Comparison of ENCODE assay signal across 12 cellular contexts in genomic region chr14:31283568-31284252, GRCh38.
DNase-seq lines count a peak whose midpoint lies in the region; ATAC-seq and TF ChIP-seq lines count a peak whose summit lies in the region.
"Had no signal": no experiment of that assay in that cellular context is flagged by ENCODE, and none has a peak within 500 bp of the region (broad histone marks: within the 10 kb centered on the region; RNA-seq: fewer than 3 reads in every experiment).

No MANE protein-coding gene starts in this region.

- H3K36me3 ChIP-seq in ACC112 (ENCODE audit: insufficient read depth, low read length) (no peaks in the 10 kb centered on the region), ovary (no peaks in the 10 kb centered on the region)
- H3K36me3 ChIP-seq in effector memory CD4-positive, alpha-beta T cell (ENCODE audit: control insufficient read depth, insufficient read depth, low read length), result no peaks in the 10 kb centered on the region
- H3K36me3 ChIP-seq: BLaER1, brain microvascular endothelial cell had no signal

- H3K27me3 Mint-ChIP-seq in activated naive CD8-positive, alpha-beta T cell treated with anti-CD3 and anti-CD28 coated beads, Interleukin-2, amount 10 ng/mL, durations not matched to agents 7 days and 5 days, result no peaks in the 10 kb centered on the region

- whole genome bisulfite sequencing in ovary, 3 donors, result 25 to 46% (median 27%) methylated on average over 3 of the region's 3 CpGs

- intact Hi-C loops in ovary (cut with DNase I), result no loop called here
- intact Hi-C loops in Right ventricle myocardium superior (cut with DNase I), result no loop called here

- no peak for TF ChIP-seq POLR2A in ovary (IDR thresholded peaks at IDR 0.05)

- H2AFZ ChIP-seq in ACC112 (ENCODE audit: low read length, unreplicated experiment), result peak overlapping the region; percentile 90

- H3K9me3 Mint-ChIP-seq in activated naive CD8-positive, alpha-beta T cell treated with anti-CD3 and anti-CD28 coated beads, Interleukin-2, amount 10 ng/mL, durations not matched to agents 7 days and 5 days, result peaks cover 8% of the 10 kb centered on the region

- H3K4me1 ChIP-seq in ACC112 (ENCODE audit: control insufficient read depth, insufficient read depth, low read length, unreplicated experiment) (peaks cover 8% of the 10 kb centered on the region), ovary (ENCODE audit: insufficient read depth) (no peaks in the 10 kb centered on the region)
- no peaks in the 10 kb centered on the region for H3K4me1 ChIP-seq in effector memory CD4-positive, alpha-beta T cell (ENCODE audit: control insufficient read depth, insufficient read depth, low read length, poor library complexity, severe bottlenecking)
- H3K4me1 ChIP-seq: BLaER1 had no signal

- peak; percentile 73 for ATAC-seq in GM19463 (IDR thresholded peaks at IDR 0.05; ENCODE audit: unreplicated experiment)
- ATAC-seq in HG03378 (IDR thresholded peaks at IDR 0.05; ENCODE audit: unreplicated experiment), result peak; percentile 81
- no peak for ATAC-seq in activated naive CD8-positive, alpha-beta T cell treated with anti-CD3 and anti-CD28 coated beads, Interleukin-2, amount 10 ng/mL, durations not matched to agents 7 days and 5 days (ENCODE audit: low read depth)
- no peak for ATAC-seq in Right ventricle myocardium superior (ENCODE audit: poor library complexity)

- H3K27me3 ChIP-seq in ACC112 (ENCODE audit: insufficient read depth, low read length) (no peaks in the 10 kb centered on the region), ovary (no peaks in the 10 kb centered on the region)
- H3K27me3 ChIP-seq in effector memory CD4-positive, alpha-beta T cell (replicated peaks; ENCODE audit: control insufficient read depth, insufficient read depth, low read length, poor library complexity, severe bottlenecking), result no peaks in the 10 kb centered on the region
- H3K27me3 ChIP-seq: BLaER1, brain microvascular endothelial cell had no signal

- no peak for TF ChIP-seq CTCF in ovary (IDR thresholded peaks at IDR 0.05)

- no peaks in the 10 kb centered on the region for H3K9me3 ChIP-seq in ovary
- H3K9me3 ChIP-seq in effector memory CD4-positive, alpha-beta T cell (ENCODE audit: control insufficient read depth, low read length), result no peaks in the 10 kb centered on the region

- no peaks in the 10 kb centered on the region for H3K36me3 Mint-ChIP-seq in activated naive CD8-positive, alpha-beta T cell treated with anti-CD3 and anti-CD28 coated beads, Interleukin-2, amount 10 ng/mL, durations not matched to agents 7 days and 5 days

- H3K4me3 ChIP-seq in ACC112 (ENCODE audit: low read depth, low read length) (no peak overlapping the region), ovary (no peak overlapping the region)
- no peak overlapping the region for H3K4me3 ChIP-seq in effector memory CD4-positive, alpha-beta T cell (ENCODE audit: insufficient read depth, low read depth, low read length, poor library complexity, severe bottlenecking)
- H3K4me3 ChIP-seq: BLaER1 had no signal

- H3K4me3 Mint-ChIP-seq in activated naive CD8-positive, alpha-beta T cell treated with anti-CD3 and anti-CD28 coated beads, Interleukin-2, amount 10 ng/mL, durations not matched to agents 7 days and 5 days, result peak overlapping the region; percentile 14

- DNase-seq in activated naive CD8-positive, alpha-beta T cell treated with anti-CD3 and anti-CD28 coated beads, Interleukin-2, amount 10 ng/mL, durations not matched to agents 7 days and 5 days, result no peak
- no peak for DNase-seq in ovary
- no peak for DNase-seq in effector memory CD4-positive, alpha-beta T cell
- DNase-seq in Right ventricle myocardium superior, result no peak
- no peak for DNase-seq in NCI-H1105 treated with DMSO at 0.1 percent for 48 hours (lab: John Stamatoyannopoulos, UW)
- DNase-seq: brain microvascular endothelial cell; NCI-H1105; stimulated activated naive CD4-positive, alpha-beta T cell treated with Interleukin-2 at 50 U/mL for 16 hours had no signal

- H3K27ac Mint-ChIP-seq in activated naive CD8-positive, alpha-beta T cell treated with anti-CD3 and anti-CD28 coated beads, Interleukin-2, amount 10 ng/mL, durations not matched to agents 7 days and 5 days, result no peak overlapping the region

- TF ChIP-seq EP300 in ovary (IDR thresholded peaks at IDR 0.05), result no peak

- POLR2A ChIA-PET in activated naive CD8-positive, alpha-beta T cell treated with anti-CD3 and anti-CD28 coated beads, Interleukin-2, amount 10 ng/mL, durations not matched to agents 7 days and 5 days (lab: Charles Lee), result no interaction called here

- H3K27ac ChIP-seq in ACC112 (ENCODE audit: low read depth, low read length) (peak overlapping the region; percentile 29; the same call in 1 of the 2 replicates), ovary (no peak overlapping the region)
- H3K27ac ChIP-seq in effector memory CD4-positive, alpha-beta T cell (ENCODE audit: insufficient read depth, low read length, poor library complexity, severe bottlenecking), result no peak overlapping the region
- H3K27ac ChIP-seq: BLaER1, brain microvascular endothelial cell had no signal

- H3K79me2 ChIP-seq in ACC112 (ENCODE audit: control insufficient read depth, insufficient read depth, low read length, unreplicated experiment), result no peaks in the 10 kb centered on the region

- H3K4me1 Mint-ChIP-seq in activated naive CD8-positive, alpha-beta T cell treated with anti-CD3 and anti-CD28 coated beads, Interleukin-2, amount 10 ng/mL, durations not matched to agents 7 days and 5 days, result peaks cover 8% of the 10 kb centered on the region

Comparison
In these comparisons a context has a peak if more than half of its experiments do, and no peak if none do; other contexts are left out.
1. ATAC-seq: peak in GM19463 (single experiment) and HG03378 (single experiment); none in activated naive CD8-positive, alpha-beta T cell treated with anti-CD3 and anti-CD28 coated beads, Interleukin-2, amount 10 ng/mL, durations not matched to agents 7 days and 5 days (single experiment) and Right ventricle myocardium superior (single experiment).